18 cellular contexts compared by ENCODE assay signal in genomic region chr13:78610381-78610883, GRCh38. TPM values are rescaled to one million over a fixed set of nuclear protein-coding genes. Genes with fewer than 3 reads are reported as not detected.
DNase-seq lines count a peak whose midpoint lies in the region; ATAC-seq and TF ChIP-seq lines count a peak whose summit lies in the region.
"Had no signal": no experiment of that assay in that cellular context is flagged by ENCODE, and none has a peak within 500 bp of the region (broad histone marks: within the 10 kb centered on the region; RNA-seq: fewer than 3 reads in every experiment).

No MANE protein-coding gene starts in this region.

- no peak for DNase-seq in CD4-positive, CD25-positive, alpha-beta regulatory T cell
- peak; percentile 79 for DNase-seq in NCI-H2171 treated with DMSO at 0.1 percent for 48 hours (lab: John Stamatoyannopoulos, UW)
- DNase-seq in epithelial cell of esophagus (ENCODE audit: low read depth): peak; percentile 30
- no peak for DNase-seq in hippocampal formation (lab: John Stamatoyannopoulos, UW)
- DNase-seq in activated CD4-positive, alpha-beta memory T cell treated with anti-CD3 and anti-CD28 coated beads for 36 hours: no peak
- DNase-seq: activated CD8-positive, alpha-beta memory T cell treated with anti-CD3 and anti-CD28 coated beads, Interleukin-2, amount 50 U/mL, for 4 hours; CD4-positive, alpha-beta memory T cell; esophagus squamous epithelium; KG1; nucleus accumbens; spleen; thyroid gland had no signal

- H3K4me3 Mint-ChIP-seq in CD4-positive, CD25-positive, alpha-beta regulatory T cell: peak overlapping the region in 3 of 4 donors; percentile 2 to 51 (median 47)
- no peak overlapping the region for H3K4me3 Mint-ChIP-seq in activated CD4-positive, alpha-beta memory T cell treated with anti-CD3 and anti-CD28 coated beads for 36 hours
- H3K4me3 Mint-ChIP-seq: memory B cell had no signal

- no peaks in the 10 kb centered on the region for H3K9me3 ChIP-seq in CD4-positive, CD25-positive, alpha-beta regulatory T cell (ENCODE audit: control insufficient read depth in 2 of 2, low read length in 2 of 2)
- H3K9me3 ChIP-seq: esophagus squamous epithelium, SJSA1, spleen, thyroid gland had no signal

- H3K36me3 Mint-ChIP-seq in CD4-positive, CD25-positive, alpha-beta regulatory T cell: peaks cover 14% of the 10 kb centered on the region
- peaks cover 13% of the 10 kb centered on the region for H3K36me3 Mint-ChIP-seq in activated CD4-positive, alpha-beta memory T cell treated with anti-CD3 and anti-CD28 coated beads for 36 hours

- CTCF ChIA-PET in activated CD4-positive, alpha-beta memory T cell treated with anti-CD3 and anti-CD28 coated beads for 36 hours (lab: Charles Lee): no interaction called here

- peaks cover 29% of the 10 kb centered on the region for H3K4me1 ChIP-seq in CD4-positive, CD25-positive, alpha-beta regulatory T cell (ENCODE audit: control insufficient read depth, insufficient read depth, low read length, poor library complexity, severe bottlenecking)

- intact Hi-C loops in activated CD4-positive, alpha-beta memory T cell treated with anti-CD3 and anti-CD28 coated beads for 36 hours (cut with micrococcal nuclease): no loop called here

- H3K4me3 ChIP-seq in CD4-positive, CD25-positive, alpha-beta regulatory T cell (ENCODE audit: low read depth, low read length): no peak overlapping the region
- no peak overlapping the region for H3K4me3 ChIP-seq in epithelial cell of esophagus (ENCODE audit: low read length)
- H3K4me3 ChIP-seq: SJSA1, thyroid gland had no signal

- H3K27ac ChIP-seq in CD4-positive, CD25-positive, alpha-beta regulatory T cell (ENCODE audit: insufficient read depth, low read length, poor library complexity, severe bottlenecking): no peak overlapping the region
- H3K27ac ChIP-seq: esophagus squamous epithelium, SJSA1, spleen, thyroid gland, VCaP had no signal

- H3K27me3 Mint-ChIP-seq in CD4-positive, CD25-positive, alpha-beta regulatory T cell: peaks cover 70% of the 10 kb centered on the region
- H3K27me3 Mint-ChIP-seq in activated CD4-positive, alpha-beta memory T cell treated with anti-CD3 and anti-CD28 coated beads for 36 hours: peaks cover 50% of the 10 kb centered on the region

- H3K36me3 ChIP-seq in CD4-positive, CD25-positive, alpha-beta regulatory T cell (ENCODE audit: control insufficient read depth, insufficient read depth, low read length): peaks cover 4% of the 10 kb centered on the region
- H3K36me3 ChIP-seq: thyroid gland had no signal

- TF ChIP-seq CTCF in epithelial cell of esophagus (IDR thresholded peaks at IDR 0.05; ENCODE audit: insufficient read depth, low read depth, low read length, missing control alignments): no peak

- peaks cover 0 to 4% (median 0%) of the 10 kb centered on the region in 7 donors for H3K9me3 Mint-ChIP-seq in CD4-positive, CD25-positive, alpha-beta regulatory T cell
- H3K9me3 Mint-ChIP-seq in activated CD4-positive, alpha-beta memory T cell treated with anti-CD3 and anti-CD28 coated beads for 36 hours: no peaks in the 10 kb centered on the region
- H3K9me3 Mint-ChIP-seq: memory B cell had no signal

- ATAC-seq in CD4-positive, CD25-positive, alpha-beta regulatory T cell (ENCODE audit: low read depth in 2 of 2): no peak
- ATAC-seq in GM18868 (IDR thresholded peaks at IDR 0.05; ENCODE audit: unreplicated experiment) (peak; percentile 57), HG03439 (IDR thresholded peaks at IDR 0.05; ENCODE audit: unreplicated experiment) (no peak), HG03175 (IDR thresholded peaks at IDR 0.05; ENCODE audit: unreplicated experiment) (no peak)

- no peak overlapping the region for H3K27ac Mint-ChIP-seq in CD4-positive, CD25-positive, alpha-beta regulatory T cell
- no peak overlapping the region for H3K27ac Mint-ChIP-seq in activated CD4-positive, alpha-beta memory T cell treated with anti-CD3 and anti-CD28 coated beads for 36 hours
- H3K27ac Mint-ChIP-seq: memory B cell had no signal

- H3K27me3 ChIP-seq in CD4-positive, CD25-positive, alpha-beta regulatory T cell (ENCODE audit: control insufficient read depth, insufficient read depth, low read length): peaks cover 34% of the 10 kb centered on the region

- peaks cover 14 to 41% (median 23%) of the 10 kb centered on the region in 4 donors for H3K4me1 Mint-ChIP-seq in CD4-positive, CD25-positive, alpha-beta regulatory T cell
- H3K4me1 Mint-ChIP-seq in activated CD4-positive, alpha-beta memory T cell treated with anti-CD3 and anti-CD28 coated beads for 36 hours (ENCODE audit: low read depth): peaks cover 27% of the 10 kb centered on the region

- POLR2A ChIA-PET in activated CD4-positive, alpha-beta memory T cell treated with anti-CD3 and anti-CD28 coated beads for 36 hours (lab: Charles Lee): no interaction called here

RNA-seq across cellular contexts. Expression of gene POU4F1, which starts 7.1 kb away (rescaled TPM):
- total RNA-seq in CD4-positive, CD25-positive, alpha-beta regulatory T cell: 0.22 TPM
- not detected for polyA plus RNA-seq in CD4-positive, CD25-positive, alpha-beta regulatory T cell
- under 1 TPM; 0.07 to 0.17 TPM for total RNA-seq in activated CD4-positive, alpha-beta memory T cell treated with anti-CD3 and anti-CD28 coated beads for 36 hours
- total RNA-seq: esophagus squamous epithelium, SJSA1, thyroid gland had no signal
- polyA plus RNA-seq: CD4-positive, alpha-beta memory T cell had no signal

RNA-seq across cellular contexts. Expression of gene OBI1, which starts 48.5 kb away (rescaled TPM):
- 5.4 TPM for total RNA-seq in CD4-positive, CD25-positive, alpha-beta regulatory T cell
- polyA plus RNA-seq in CD4-positive, CD25-positive, alpha-beta regulatory T cell: 10 to 100 TPM; 10.5 to 14.3 (median 11.5) TPM
- 10 to 100 TPM; 17.6 TPM for total RNA-seq in activated CD4-positive, alpha-beta memory T cell treated with anti-CD3 and anti-CD28 coated beads for 36 hours

Comparison
In these comparisons a context has a peak if more than half of its experiments do, and no peak if none do; other contexts are left out.
1. DNase-seq: peak in NCI-H2171 treated with DMSO at 0.1 percent for 48 hours (single experiment) and epithelial cell of esophagus (single experiment); none in CD4-positive, CD25-positive, alpha-beta regulatory T cell (0 of 3), hippocampal formation (0 of 2) and activated CD4-positive, alpha-beta memory T cell treated with anti-CD3 and anti-CD28 coated beads for 36 hours (single experiment).